In genomic region chr7:149495785-149496641, GRCh38 we compare ENCODE assay signal across 8 cellular contexts. TPM values are rescaled to one million over a fixed set of nuclear protein-coding genes. Genes with fewer than 3 reads are reported as not detected.
DNase-seq lines count a peak whose midpoint lies in the region; ATAC-seq and TF ChIP-seq lines count a peak whose summit lies in the region.

No MANE protein-coding gene starts in this region.

- peaks cover 23 to 26% of the 10 kb centered on the region in 2 experiments for H3K79me1 ChIP-seq in IMR-90 (ENCODE audit: low read depth in 1 of 2, low read length in 2 of 2)

- H3K56ac ChIP-seq in IMR-90 (ENCODE audit: extremely low read depth, insufficient read depth, low read length): peak overlapping the region; percentile 32; the same call in 1 of the 2 replicates

- BruUV-seq in IMR-90 (replicated peaks; lab: Mats Ljungman, UMichigan): no TSS peak

- peak overlapping the region; percentile 57 for H3K4ac ChIP-seq in IMR-90 (ENCODE audit: low read depth, low read length)

- no peak overlapping the region; the same call in 1 of the 2 replicates for H2BK120ac ChIP-seq in IMR-90 (ENCODE audit: low read depth, low read length)

- POLR2A ChIA-PET in IMR-90 (lab: Charles Lee; ENCODE audit: unreplicated experiment): interaction anchor here (0.6 kb wide), 1 partner anchor 87 kb away, joined by 3 read pairs; no protein-coding TSS in a partner anchor
- POLR2A ChIA-PET in activated CD8-positive, alpha-beta T cell treated with anti-CD3 and anti-CD28 coated beads for 36 hours (lab: Charles Lee): interaction anchor here (0.6 to 1.8 kb wide), 7 partner anchors 9 to 104 kb away, joined by 3 to 6 read pairs (median 3); no protein-coding TSS in a partner anchor

- H2AFZ ChIP-seq in IMR-90 (replicated peaks; ENCODE audit: low read length, poor library complexity): peak overlapping the region; percentile 53

- H4K20me1 ChIP-seq in IMR-90 (ENCODE audit: insufficient read depth, low read length): peaks cover 16% of the 10 kb centered on the region

- H4K5ac ChIP-seq in IMR-90 (ENCODE audit: low read depth, low read length): no peak overlapping the region; the same call in 1 of the 2 replicates

- H3K18ac ChIP-seq in IMR-90 (ENCODE audit: low read depth, low read length): peak overlapping the region; percentile 66

- in situ Hi-C loops in IMR-90 (cut with MboI; ENCODE audit: low sequenced_read_pairs): no loop called here

- no peak overlapping the region; the same call in 1 of the 2 replicates for H2AK5ac ChIP-seq in IMR-90 (ENCODE audit: low read depth, low read length)

- no peaks in the 10 kb centered on the region for H3K9me3 Mint-ChIP-seq in activated CD8-positive, alpha-beta T cell treated with anti-CD3 and anti-CD28 coated beads for 36 hours

- no peaks in the 10 kb centered on the region for H3K9me3 ChIP-seq in IMR-90 (ENCODE audit: control insufficient read depth, insufficient read depth, low read length)

- CTCF ChIA-PET in IMR-90 (lab: Yijun Ruan, JAX): interaction anchor here (0.7 to 1.4 kb wide), 3 partner anchors 13 to 178 kb away, joined by 3 to 5 read pairs (median 3); partner anchors contain the start of gene ZNF777
- CTCF ChIA-PET in activated CD8-positive, alpha-beta T cell treated with anti-CD3 and anti-CD28 coated beads for 36 hours (lab: Charles Lee): interaction anchor here (1.0 to 1.8 kb wide), 6 partner anchors 14 to 210 kb away, joined by 3 to 9 read pairs (median 4); partner anchors contain the start of gene ZNF777

- peaks cover 18% of the 10 kb centered on the region for H3K36me3 Mint-ChIP-seq in activated CD8-positive, alpha-beta T cell treated with anti-CD3 and anti-CD28 coated beads for 36 hours (ENCODE audit: low read depth)

- 0 out of 2 replicates have a peak overlapping the region, but pooled peaks have one; percentile 18 for H3K9ac ChIP-seq in IMR-90 (ENCODE audit: low read depth, low read length)

- peaks cover 9% of the 10 kb centered on the region for H3K9me1 ChIP-seq in IMR-90 (ENCODE audit: insufficient read depth, low read length)

- peak overlapping the region; percentile 93 for H3K4me3 Mint-ChIP-seq in activated CD8-positive, alpha-beta T cell treated with anti-CD3 and anti-CD28 coated beads for 36 hours

- peak overlapping the region; percentile 93 for H3K27ac Mint-ChIP-seq in activated CD8-positive, alpha-beta T cell treated with anti-CD3 and anti-CD28 coated beads for 36 hours

- H3K27ac ChIP-seq in C4-2B (peak overlapping the region; percentile 84), IMR-90 (ENCODE audit: insufficient read depth, low read length) (peak overlapping the region; percentile 86; the same call in 1 of the 2 replicates)

- H4K91ac ChIP-seq in IMR-90 (ENCODE audit: insufficient read depth, low read depth, low read length): no peak overlapping the region

- H2BK15ac ChIP-seq in IMR-90 (ENCODE audit: low read depth, low read length): no peak overlapping the region

- peak overlapping the region; percentile 100 for H3K4me3 ChIP-seq in IMR-90 (ENCODE audit: insufficient read depth, low read depth, low read length)

- peaks cover 28% of the 10 kb centered on the region for H3K4me1 Mint-ChIP-seq in activated CD8-positive, alpha-beta T cell treated with anti-CD3 and anti-CD28 coated beads for 36 hours (ENCODE audit: low read depth)

- no peak for TF ChIP-seq RAD21 in IMR-90 (IDR thresholded peaks at IDR 0.05; ENCODE audit: low read length)

- dilution Hi-C loops in IMR-90 (cut with HindIII; ENCODE audit: low sequenced_read_pairs, unreplicated experiment): no loop called here

- H3K27me3 Mint-ChIP-seq in activated CD8-positive, alpha-beta T cell treated with anti-CD3 and anti-CD28 coated beads for 36 hours: no peaks in the 10 kb centered on the region

- peak overlapping the region; percentile 40 for H2BK5ac ChIP-seq in IMR-90 (ENCODE audit: low read depth, low read length, poor library complexity, severe bottlenecking)

- DNase-seq in IMR-90: peak; percentile 85
- DNase-seq in activated CD8-positive, alpha-beta T cell treated with anti-CD3 and anti-CD28 coated beads for 36 hours: peak; percentile 44
- DNase-seq in glomerular visceral epithelial cell (ENCODE audit: extremely low spot score): peak; percentile 83
- DNase-seq in pons (ENCODE audit: low spot score): peak; percentile 34

- TF ChIP-seq CTCF in C4-2B (conservative IDR thresholded peaks at IDR 0.05) (no peak), IMR-90 (conservative IDR thresholded peaks at IDR 0.05; ENCODE audit: low read depth, low read length) (no peak)
- TF ChIP-seq CTCF in activated CD8-positive, alpha-beta T cell treated with anti-CD3 and anti-CD28 coated beads for 36 hours (IDR thresholded peaks at IDR 0.05): no peak

- H3K14ac ChIP-seq in IMR-90 (replicated peaks; ENCODE audit: low read depth, low read length): peak overlapping the region; percentile 65; the same call in 1 of the 2 replicates

- peak overlapping the region; percentile 87 for H2AK9ac ChIP-seq in IMR-90 (replicated peaks; ENCODE audit: low read depth, low read length, poor library complexity)

- no peak for TF ChIP-seq POLR2A in IMR-90 (IDR thresholded peaks at IDR 0.05; ENCODE audit: low read depth, low read length)

- WGBS in IMR-90 (ENCODE audit: extremely low coverage in 2 of 2, insufficient read length in 1 of 2), 2 experiments: 67% methylated on average over 4 of the region's 13 CpGs; no CpG with 5 or more reads in 1 of the 2 experiments

- peak overlapping the region in 1 of 2 experiments; percentile 5; a peak in 1 of 4 replicates for H4K8ac ChIP-seq in IMR-90 (ENCODE audit: low read depth in 2 of 2, low read length in 2 of 2)

- intact Hi-C loops in IMR-90 (cut with micrococcal nuclease): loop anchor here (1.0 to 2.0 kb wide), 3 partner anchors 36 to 128 kb away; no protein-coding TSS in a partner anchor
- intact Hi-C loops in activated CD8-positive, alpha-beta T cell treated with anti-CD3 and anti-CD28 coated beads for 36 hours (cut with micrococcal nuclease): loop anchor here (5.0 kb wide), 1 partner anchor 74 kb away; no protein-coding TSS in a partner anchor

- H3K4me1 ChIP-seq in IMR-90 (ENCODE audit: control insufficient read depth, insufficient read depth, low read length): peaks cover 11% of the 10 kb centered on the region

- peaks cover 27% of the 10 kb centered on the region for H3K36me3 ChIP-seq in IMR-90 (ENCODE audit: control insufficient read depth, insufficient read depth, low read length)

- peak overlapping the region; percentile 53 for H3K4me2 ChIP-seq in IMR-90 (ENCODE audit: low read depth, low read length)

- H2BK20ac ChIP-seq in IMR-90 (ENCODE audit: low read depth, low read length): no peak overlapping the region

- H3K27me3 ChIP-seq in IMR-90 (ENCODE audit: control insufficient read depth, insufficient read depth, low read length): peaks cover 14% of the 10 kb centered on the region

- peak overlapping the region; percentile 68; the same call in 1 of the 2 replicates for H3K23ac ChIP-seq in IMR-90 (ENCODE audit: low read depth, low read length)

- ATAC-seq in IMR-90 (ENCODE audit: low read depth): peak; percentile 31
- ATAC-seq in activated CD8-positive, alpha-beta T cell treated with anti-CD3 and anti-CD28 coated beads for 36 hours: no peak
- no peak for ATAC-seq in GM21381 (IDR thresholded peaks at IDR 0.05; ENCODE audit: unreplicated experiment)
- ATAC-seq in HG03432 (IDR thresholded peaks at IDR 0.05; ENCODE audit: unreplicated experiment): no peak
- ATAC-seq in GM19328 (IDR thresholded peaks at IDR 0.05; ENCODE audit: unreplicated experiment): no peak

TF ChIP-seq in IMR-90, 13 proteins besides CTCF, POLR2A, EP300 and RAD21:
- TF ChIP-seq MAZ (IDR thresholded peaks at IDR 0.05; ENCODE audit: borderline replicate concordance, low read depth, low read length) (no peak), USF2 (IDR thresholded peaks at IDR 0.05; ENCODE audit: low read depth, low read length) (peak; percentile 32; the same call in 1 of the 2 replicates)

RNA-seq across cellular contexts. Expression of gene ZNF746, which starts 1.6 kb away (rescaled TPM):
- total RNA-seq in IMR-90 (2012; rRNA removed): 6.6 and 6.7 TPM in 2 replicates
- 8.4 and 8.5 TPM in 2 replicates for polyA plus RNA-seq in IMR-90 (2012; rRNA removed)
- polyA plus RNA-seq in IMR-90 (2012; cell fraction: cytosol; rRNA removed): 5.3 and 8.5 TPM in 2 replicates
- 17.7 and 29.3 TPM in 2 replicates for polyA plus RNA-seq in IMR-90 (2012; cell fraction: nucleus; rRNA removed; ENCODE audit: low replicate concordance)
- 10 to 100 TPM; 12.6 to 13.0 TPM for total RNA-seq in activated CD8-positive, alpha-beta T cell treated with anti-CD3 and anti-CD28 coated beads for 36 hours

RNA-seq across cellular contexts. Expression of gene ZNF777, which starts 35.2 kb away (rescaled TPM):
- 3.2 and 3.6 TPM in 2 replicates for total RNA-seq in IMR-90 (2012; rRNA removed)
- polyA plus RNA-seq in IMR-90 (2012; rRNA removed): 6.5 and 7.9 TPM in 2 replicates
- 4.9 and 7.9 TPM in 2 replicates for polyA plus RNA-seq in IMR-90 (2012; cell fraction: cytosol; rRNA removed)
- polyA plus RNA-seq in IMR-90 (2012; cell fraction: nucleus; rRNA removed; ENCODE audit: low replicate concordance): 5.6 and 10.0 TPM in 2 replicates
- 10 to 100 TPM; 11.7 to 12.5 TPM for total RNA-seq in activated CD8-positive, alpha-beta T cell treated with anti-CD3 and anti-CD28 coated beads for 36 hours

Comparison
In these comparisons a context has a peak if more than half of its experiments do, and no peak if none do; other contexts are left out.
1. DNase-seq: peak in every context shown above with its lines; median percentile 85 in IMR-90; 83 in glomerular visceral epithelial cell; 44 in activated CD8-positive, alpha-beta T cell treated with anti-CD3 and anti-CD28 coated beads for 36 hours; 34 in pons.